ENCODE assay signal across 17 cellular contexts in the genomic region with DNA sequence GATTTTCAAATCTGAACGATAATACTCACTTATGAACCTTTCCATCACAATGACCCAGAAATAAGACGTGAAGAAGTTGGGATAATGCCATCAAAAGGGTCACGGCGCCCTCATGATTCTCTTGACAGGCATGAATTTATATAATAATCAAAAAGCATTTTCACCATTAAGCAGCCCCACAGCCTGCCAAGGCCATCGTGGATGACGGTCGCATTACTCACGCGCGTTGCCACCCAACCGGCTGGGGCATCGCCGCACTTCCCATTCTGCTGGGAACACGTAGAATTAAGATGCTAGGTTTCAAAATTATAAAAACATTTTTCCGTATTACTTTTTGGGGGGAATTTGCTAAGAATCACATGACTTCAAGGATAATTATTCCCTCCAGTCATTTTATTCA. TPM values are rescaled to one million over a fixed set of nuclear protein-coding genes. Genes with fewer than 3 reads are reported as not detected.
DNase-seq lines count a peak whose midpoint lies in the region; ATAC-seq and TF ChIP-seq lines count a peak whose summit lies in the region.
"Had no signal": no experiment of that assay in that cellular context is flagged by ENCODE, and none has a peak within 500 bp of the region (broad histone marks: within the 10 kb centered on the region; RNA-seq: fewer than 3 reads in every experiment).

No MANE protein-coding gene starts in this region.

- H3K36me3 Mint-ChIP-seq in chondrocyte (ENCODE audit: low read depth) = peaks cover 4% of the 10 kb centered on the region
- H3K36me3 Mint-ChIP-seq: CD4-positive, alpha-beta memory T cell had no signal

- no peak overlapping the region for H3K4me2 ChIP-seq in mesendoderm (ENCODE audit: low read length)

- H3K9me3 ChIP-seq in RWPE2 (ENCODE audit: severe bottlenecking) = no peaks in the 10 kb centered on the region

- no peaks in the 10 kb centered on the region for H3K9me3 Mint-ChIP-seq in chondrocyte (ENCODE audit: low read depth)
- H3K9me3 Mint-ChIP-seq: CD4-positive, alpha-beta memory T cell had no signal

- H3K9ac ChIP-seq in mesendoderm (ENCODE audit: low read length) = no peak overlapping the region

- H3K4me1 ChIP-seq in RWPE2 (ENCODE audit: insufficient read depth, poor library complexity, severe bottlenecking) = no peaks in the 10 kb centered on the region
- no peaks in the 10 kb centered on the region for H3K4me1 ChIP-seq in mesendoderm (ENCODE audit: control insufficient read depth, low read depth, low read length)

- no peak for TF ChIP-seq CTCF in RWPE2 (IDR thresholded peaks at IDR 0.05; ENCODE audit: poor library complexity, severe bottlenecking)
- no peak for TF ChIP-seq CTCF in chondrocyte (IDR thresholded peaks at IDR 0.05)
- no peak for TF ChIP-seq CTCF in lower leg skin (IDR thresholded peaks at IDR 0.05)

- H3K27ac ChIP-seq in RWPE2 (ENCODE audit: poor library complexity, severe bottlenecking) (no peak overlapping the region), mesendoderm (ENCODE audit: low read depth, low read length) (no peak overlapping the region)
- H3K27ac ChIP-seq: C4-2B had no signal

- no peak overlapping the region for H2AK5ac ChIP-seq in mesendoderm (ENCODE audit: low read length)

- no peak overlapping the region for H2BK5ac ChIP-seq in mesendoderm (ENCODE audit: low read length)

- peaks cover 51% of the 10 kb centered on the region for H3K27me3 Mint-ChIP-seq in chondrocyte (ENCODE audit: low read depth)

- intact Hi-C loops in posterior vena cava (cut with DNase I) (no loop called here), lower leg skin (cut with DNase I; ENCODE audit: low total_unique reads) (no loop called here)

- WGBS in mesendoderm (ENCODE audit: extremely low coverage, insufficient coverage, low lambda C conversion rate) = no CpG with 5 or more reads among the region's 15 CpGs
- WGBS in lower leg skin, 2 donors = 80 to 88% methylated on average over 15 of the region's 15 CpGs

- peak; percentile 31 for DNase-seq in RWPE2 (ENCODE audit: low spot score)
- peak; percentile 63 for DNase-seq in chondrocyte (ENCODE audit: low spot score)
- peak; percentile 29 for DNase-seq in posterior vena cava (ENCODE audit: low spot score)
- DNase-seq in mesendoderm = no peak
- no peak for DNase-seq in COLO668 (lab: John Stamatoyannopoulos, UW; ENCODE audit: unreplicated experiment)
- no peak for DNase-seq in SKM-1 treated with dmso at 0.1 percent for 144 hours (lab: John Stamatoyannopoulos, UW; ENCODE audit: unreplicated experiment)
- DNase-seq in lower leg skin (ENCODE audit: low spot score in 2 of 2) = no peak
- DNase-seq: BE2C; CD4-positive, alpha-beta memory T cell; COR-L47; DMS153; DMS79 treated with DMSO at 0.1 percent for 48 hours; EL; GOT3; H9 had no signal

- no peaks in the 10 kb centered on the region for H3K36me3 ChIP-seq in RWPE2 (ENCODE audit: low read depth)
- H3K36me3 ChIP-seq in mesendoderm (ENCODE audit: control insufficient read depth, insufficient read depth, low read length) = no peaks in the 10 kb centered on the region
- H3K36me3 ChIP-seq: BE2C had no signal

- H4K8ac ChIP-seq in mesendoderm (ENCODE audit: low read depth, low read length) = no peak overlapping the region

- ATAC-seq in RWPE2 (ENCODE audit: low read depth) = no peak

- no peak overlapping the region for H3K27ac Mint-ChIP-seq in chondrocyte (ENCODE audit: unreplicated experiment)
- H3K27ac Mint-ChIP-seq: CD4-positive, alpha-beta memory T cell; H9 had no signal

- H3K23ac ChIP-seq in mesendoderm (ENCODE audit: low read length) = no peak overlapping the region

- no peak overlapping the region for H3K4me3 Mint-ChIP-seq in chondrocyte (ENCODE audit: unreplicated experiment)
- H3K4me3 Mint-ChIP-seq: CD4-positive, alpha-beta memory T cell; H9 had no signal

- no peaks in the 10 kb centered on the region for H3K79me1 ChIP-seq in mesendoderm (ENCODE audit: low read length)

- H2BK15ac ChIP-seq in mesendoderm (replicated peaks; ENCODE audit: low read depth) = no peak overlapping the region

- H3K18ac ChIP-seq in mesendoderm (ENCODE audit: low read length) = no peak overlapping the region

- no peak overlapping the region for H3K4ac ChIP-seq in mesendoderm (ENCODE audit: low read depth, low read length)

- H3K4me3 ChIP-seq in RWPE2 (ENCODE audit: severe bottlenecking) (no peak overlapping the region), mesendoderm (ENCODE audit: low read length) (no peak overlapping the region), lower leg skin (ENCODE audit: low read depth, poor library complexity, severe bottlenecking) (no peak overlapping the region)

- H3K27me3 ChIP-seq in RWPE2 (ENCODE audit: insufficient read depth, poor library complexity, severe bottlenecking) (no peaks in the 10 kb centered on the region), mesendoderm (ENCODE audit: insufficient read depth, low read length, poor library complexity) (no peaks in the 10 kb centered on the region)
- H3K27me3 ChIP-seq: BE2C had no signal

- H2BK120ac ChIP-seq in mesendoderm (ENCODE audit: low read depth, low read length) = no peak overlapping the region

- H4K5ac ChIP-seq in mesendoderm (ENCODE audit: low read length) = no peak overlapping the region

- TF ChIP-seq POLR2A in lower leg skin (IDR thresholded peaks at IDR 0.05) = no peak

- no peaks in the 10 kb centered on the region for H3K79me2 ChIP-seq in mesendoderm (ENCODE audit: control insufficient read depth, insufficient read depth, low read length)

- no peaks in the 10 kb centered on the region for H3K4me1 Mint-ChIP-seq in chondrocyte (ENCODE audit: low read depth)
- H3K4me1 Mint-ChIP-seq: CD4-positive, alpha-beta memory T cell had no signal

- H3K56ac ChIP-seq in mesendoderm (ENCODE audit: low read length) = no peak overlapping the region

RNA-seq across cellular contexts. Expression of a gene that starts 18.9 kb away (rescaled TPM):
- total RNA-seq in chondrocyte (0.74 to 1.9 TPM (median 0.90 TPM) in 3 replicates), posterior vena cava (under 1 TPM in 1 of 2 donors, not detected in 1; 0.52 TPM), lower leg skin (10 to 100 TPM in 2 of 4 donors, 1 to 10 TPM in 2; 4.7 to 59.1 (median 20.9) TPM)
- 1,656 TPM for polyA plus RNA-seq in mesendoderm (2013, experiment 1 of 2)
- 1,755 TPM for polyA plus RNA-seq in mesendoderm (2013, experiment 2 of 2)
- total RNA-seq: CD4-positive, alpha-beta memory T cell; HT-29 had no signal
- polyA plus RNA-seq: CD4-positive, alpha-beta memory T cell had no signal

Comparison
In these comparisons a context has a peak if more than half of its experiments do, and no peak if none do; other contexts are left out.
1. DNase-seq: peak in RWPE2 (single experiment), chondrocyte (single experiment) and posterior vena cava (single experiment); none in mesendoderm (single experiment), COLO668 (single experiment), SKM-1 treated with dmso at 0.1 percent for 144 hours (single experiment) and lower leg skin (0 of 2).